1 cellular context compared by ENCODE assay signal in the genomic region with DNA sequence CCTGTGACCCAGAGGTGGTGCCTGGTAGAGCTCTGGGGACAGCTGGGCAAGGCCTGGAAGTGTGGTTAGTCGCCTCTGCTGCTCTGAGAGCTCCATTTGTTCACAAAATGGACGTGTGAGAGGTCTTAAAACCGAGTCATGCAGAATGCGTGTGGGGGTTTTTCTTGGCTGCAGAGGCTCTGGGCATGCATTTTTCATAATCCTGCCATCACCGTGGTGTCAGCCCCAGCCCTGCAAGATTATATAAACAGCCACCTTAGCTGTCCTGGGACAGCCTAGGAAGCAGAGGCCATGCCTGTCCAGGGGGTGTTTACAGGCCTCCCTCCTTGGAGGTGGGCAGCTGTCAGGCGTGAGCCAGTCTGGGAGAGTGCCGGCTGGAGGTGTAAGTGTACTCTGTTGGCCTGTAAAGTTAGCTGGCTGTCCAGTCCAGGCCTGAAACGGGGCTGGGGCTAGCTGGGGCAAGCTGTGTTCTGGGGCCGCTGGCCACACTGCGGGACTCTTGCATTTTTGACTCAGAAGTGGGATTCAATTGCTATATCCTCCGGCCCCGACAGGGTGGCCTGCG.
TF ChIP-seq lines count a peak whose summit lies in the region.

No MANE protein-coding gene starts in this region.

TF ChIP-seq in neural cell, 6 proteins besides CTCF, POLR2A, EP300 and RAD21 (continued from another document):
- no peak for TF ChIP-seq MXI1 (conservative IDR thresholded peaks at IDR 0.05; ENCODE audit: poor library complexity, severe bottlenecking)
- no peak for TF ChIP-seq EZH2 (IDR thresholded peaks at IDR 0.05; ENCODE audit: borderline replicate concordance, insufficient read depth, low read length, poor library complexity, severe bottlenecking)
- no peak for TF ChIP-seq SMC3 (conservative IDR thresholded peaks at IDR 0.05; ENCODE audit: poor library complexity)
- no peak for TF ChIP-seq TAF1 (IDR thresholded peaks at IDR 0.05; ENCODE audit: low read depth)
